8 cellular contexts compared by ENCODE assay signal in genomic region chr5:177471610-177472356, GRCh38. TPM values are rescaled to one million over a fixed set of nuclear protein-coding genes. Genes with fewer than 3 reads are reported as not detected.
DNase-seq lines count a peak whose midpoint lies in the region; ATAC-seq and TF ChIP-seq lines count a peak whose summit lies in the region.

No MANE protein-coding gene starts in this region.

- H3K27me3 ChIP-seq in iPS-15b (ENCODE audit: control insufficient read depth, insufficient read depth, low read length) (no peaks in the 10 kb centered on the region), foreskin keratinocyte (no peaks in the 10 kb centered on the region)

- peaks cover 41% of the 10 kb centered on the region for H3K4me1 Mint-ChIP-seq in activated naive CD8-positive, alpha-beta T cell (ENCODE audit: low read depth)
- H3K4me1 Mint-ChIP-seq in stimulated activated naive CD8-positive, alpha-beta T cell treated with anti-CD3 and anti-CD28 coated beads, Interleukin-15, Interleukin-2, amounts not matched to agents 100 ng/mL and 50 ng/mL, for 24 hours (ENCODE audit: low read depth): peaks cover 49% of the 10 kb centered on the region

- CTCF ChIA-PET in HEK293 (lab: Yijun Ruan, JAX): interaction anchor here (0.8 to 3.1 kb wide), 6 partner anchors 15 to 162 kb away, joined by 3 to 14 read pairs (median 6); no protein-coding TSS in a partner anchor

- peaks cover 4% of the 10 kb centered on the region for H3K4me1 ChIP-seq in HEK293 (ENCODE audit: control insufficient read depth, insufficient read depth, low read length)
- H3K4me1 ChIP-seq in iPS-15b (ENCODE audit: control insufficient read depth, insufficient read depth, low read length): peaks cover 30% of the 10 kb centered on the region
- peaks cover 12% of the 10 kb centered on the region for H3K4me1 ChIP-seq in foreskin keratinocyte

- peaks cover 3 to 44% of the 10 kb centered on the region in 2 experiments; a peak in 2 of 3 replicates for H3K36me3 ChIP-seq in HEK293 (ENCODE audit: control insufficient read depth in 2 of 2, insufficient read depth in 1 of 2, low read length in 2 of 2)
- peaks cover 37% of the 10 kb centered on the region for H3K36me3 ChIP-seq in iPS-15b (ENCODE audit: control insufficient read depth, insufficient read depth, low read length)

- POLR2A ChIA-PET in HEK293 (lab: Yijun Ruan, JAX): interaction anchor here (0.7 to 7.3 kb wide), 11 partner anchors 9 to 101 kb away, joined by 3 to 102 read pairs (median 4); partner anchors contain the start of genes DDX41, DOK3 and PDLIM7

- no peaks in the 10 kb centered on the region for H3K9me3 Mint-ChIP-seq in activated naive CD8-positive, alpha-beta T cell (ENCODE audit: low read depth)
- H3K9me3 Mint-ChIP-seq in stimulated activated naive CD8-positive, alpha-beta T cell treated with anti-CD3 and anti-CD28 coated beads, Interleukin-15, Interleukin-2, amounts not matched to agents 100 ng/mL and 50 ng/mL, for 24 hours: no peaks in the 10 kb centered on the region

- ATAC-seq in GM21576 (IDR thresholded peaks at IDR 0.05; ENCODE audit: unreplicated experiment) (no peak), GM19463 (IDR thresholded peaks at IDR 0.05; ENCODE audit: unreplicated experiment) (no peak), foreskin keratinocyte (no peak)

- peak overlapping the region; percentile 80 for H3K4me3 Mint-ChIP-seq in activated naive CD8-positive, alpha-beta T cell
- peak overlapping the region; percentile 83 for H3K4me3 Mint-ChIP-seq in stimulated activated naive CD8-positive, alpha-beta T cell treated with anti-CD3 and anti-CD28 coated beads, Interleukin-15, Interleukin-2, amounts not matched to agents 100 ng/mL and 50 ng/mL, for 24 hours

- H3K36me3 Mint-ChIP-seq in activated naive CD8-positive, alpha-beta T cell: no peaks in the 10 kb centered on the region
- peaks cover 13% of the 10 kb centered on the region for H3K36me3 Mint-ChIP-seq in stimulated activated naive CD8-positive, alpha-beta T cell treated with anti-CD3 and anti-CD28 coated beads, Interleukin-15, Interleukin-2, amounts not matched to agents 100 ng/mL and 50 ng/mL, for 24 hours (ENCODE audit: low read depth)

- H3K27ac ChIP-seq in HEK293 (ENCODE audit: extremely low read depth, low read depth, low read length): peak overlapping the region; percentile 82; the same call in 1 of the 2 replicates
- H3K27ac ChIP-seq in foreskin keratinocyte: no peak overlapping the region

- H3K9me3 ChIP-seq in HEK293 (ENCODE audit: control insufficient read depth, insufficient read depth, low read depth, low read length) (no peaks in the 10 kb centered on the region), iPS-15b (ENCODE audit: control insufficient read depth, insufficient read depth, low read length) (no peaks in the 10 kb centered on the region)

- peak overlapping the region; percentile 83 for H3K9ac ChIP-seq in iPS-15b (ENCODE audit: low read depth, low read length)

- no peak for TF ChIP-seq CTCF in HEK293 (tag by site-specific recombination; IDR thresholded peaks at IDR 0.05)
- no peak for TF ChIP-seq CTCF in foreskin keratinocyte (conservative IDR thresholded peaks at IDR 0.05)

- H3K4me3 ChIP-seq in HEK293 (ENCODE audit: low read depth, low read length) (peak overlapping the region; percentile 85), iPS-15b (ENCODE audit: low read depth, low read length) (peak overlapping the region; percentile 81)

- DNase-seq in foreskin keratinocyte (no peak), NCI-H1417 (lab: John Stamatoyannopoulos, UW) (no peak)

- peak overlapping the region; percentile 67 for H3K27ac Mint-ChIP-seq in activated naive CD8-positive, alpha-beta T cell
- H3K27ac Mint-ChIP-seq in stimulated activated naive CD8-positive, alpha-beta T cell treated with anti-CD3 and anti-CD28 coated beads, Interleukin-15, Interleukin-2, amounts not matched to agents 100 ng/mL and 50 ng/mL, for 24 hours: peak overlapping the region; percentile 81

- no peaks in the 10 kb centered on the region for H3K27me3 Mint-ChIP-seq in activated naive CD8-positive, alpha-beta T cell
- no peaks in the 10 kb centered on the region for H3K27me3 Mint-ChIP-seq in stimulated activated naive CD8-positive, alpha-beta T cell treated with anti-CD3 and anti-CD28 coated beads, Interleukin-15, Interleukin-2, amounts not matched to agents 100 ng/mL and 50 ng/mL, for 24 hours

TF ChIP-seq in HEK293, 187 proteins besides CTCF, POLR2A, EP300 and RAD21:
- TF ChIP-seq ZNF701 (tag by site-specific recombination; IDR thresholded peaks at IDR 0.05) (no peak), PBX3 (CRISPR knock-in tag; IDR thresholded peaks at IDR 0.05) (no peak), YY2 (tag by site-specific recombination; IDR thresholded peaks at IDR 0.05) (no peak), ZIC2 (tag by site-specific recombination; IDR thresholded peaks at IDR 0.05) (peak; percentile 87), ZNF600 (tag by site-specific recombination; IDR thresholded peaks at IDR 0.05) (no peak), ZNF571 (tag by site-specific recombination; IDR thresholded peaks at IDR 0.05) (no peak)

RNA-seq across cellular contexts. Expression of gene DBN1, which starts 1.7 kb away (rescaled TPM):
- total RNA-seq in foreskin keratinocyte: 80.8 and 88.5 TPM in 2 replicates
- 69.8 and 78.7 TPM in 2 replicates for polyA plus RNA-seq in foreskin keratinocyte

RNA-seq across cellular contexts. Expression of gene PRR7, which starts 25.2 kb away (rescaled TPM):
- total RNA-seq in foreskin keratinocyte: 2.4 and 3.0 TPM in 2 replicates
- 4.7 and 5.0 TPM in 2 replicates for polyA plus RNA-seq in foreskin keratinocyte

RNA-seq across cellular contexts. Expression of gene PDLIM7, which starts 25.6 kb away (rescaled TPM):
- total RNA-seq in foreskin keratinocyte: 71.7 and 77.8 TPM in 2 replicates
- polyA plus RNA-seq in foreskin keratinocyte: 106 and 107 TPM in 2 replicates

RNA-seq across cellular contexts. Expression of gene DOK3, which starts 37.8 kb away (rescaled TPM):
- total RNA-seq in foreskin keratinocyte: 2.1 and 2.2 TPM in 2 replicates
- 1.4 and 2.0 TPM in 2 replicates for polyA plus RNA-seq in foreskin keratinocyte

RNA-seq across cellular contexts. Expression of gene DDX41, which starts 45.0 kb away (rescaled TPM):
- total RNA-seq in foreskin keratinocyte: 87.1 and 91.0 TPM in 2 replicates
- polyA plus RNA-seq in foreskin keratinocyte: 82.6 and 85.8 TPM in 2 replicates
